12 cellular contexts compared by ENCODE assay signal in genomic region chr9:35972093-35972492, GRCh38. TPM values are rescaled to one million over a fixed set of nuclear protein-coding genes. Genes with fewer than 3 reads are reported as not detected.
DNase-seq lines count a peak whose midpoint lies in the region; ATAC-seq and TF ChIP-seq lines count a peak whose summit lies in the region.
"Had no signal": no experiment of that assay in that cellular context is flagged by ENCODE, and none has a peak within 500 bp of the region (broad histone marks: within the 10 kb centered on the region; RNA-seq: fewer than 3 reads in every experiment).

No MANE protein-coding gene starts in this region.

- no peak overlapping the region for H3K27ac ChIP-seq in ectodermal cell (ENCODE audit: insufficient read depth, low read depth, low read length, poor library complexity, severe bottlenecking)
- no peak overlapping the region for H3K27ac ChIP-seq in esophagus muscularis mucosa (replicated peaks in 1 of 4)
- H3K27ac ChIP-seq: skin epidermis had no signal

- intact Hi-C loops in esophagus muscularis mucosa (cut with DNase I) = no loop called here

- DNase-seq in stimulated activated naive CD4-positive, alpha-beta T cell (lab: John Stamatoyannopoulos, UW) = peak in 4 of 6 experiments; percentile 4 to 16 (median 9)
- no peak for DNase-seq in stimulated activated naive CD4-positive, alpha-beta T cell treated with Interleukin-2 at 50 U/mL for 16 hours (lab: John Stamatoyannopoulos, UW)
- DNase-seq in neural crest cell (ENCODE audit: low read depth, low spot score) = peak; percentile 16
- DNase-seq in esophagus muscularis mucosa (ENCODE audit: extremely low spot score) = no peak
- DNase-seq: BE2C, RPMI8226 had no signal

- no peak for TF ChIP-seq EP300 in esophagus muscularis mucosa (IDR thresholded peaks at IDR 0.05)

- H3K27me3 ChIP-seq in ectodermal cell (ENCODE audit: control insufficient read depth, insufficient read depth, low read length, poor library complexity, severe bottlenecking) = peaks cover 18% of the 10 kb centered on the region
- H3K27me3 ChIP-seq in esophagus muscularis mucosa = peaks cover 0 to 22% (median 2%) of the 10 kb centered on the region in 4 donors

- peak overlapping the region; percentile 13 for H3K4me3 ChIP-seq in ectodermal cell (ENCODE audit: insufficient read depth, low read depth, low read length)
- H3K4me3 ChIP-seq in esophagus muscularis mucosa = peak overlapping the region in 1 of 4 donors; percentile 20
- H3K4me3 ChIP-seq: GM12878, skin epidermis had no signal

- peaks cover 14% of the 10 kb centered on the region for H3K9me3 Mint-ChIP-seq in neural crest cell

- H3K4me1 ChIP-seq in ectodermal cell (ENCODE audit: control insufficient read depth, insufficient read depth, low read length) (no peaks in the 10 kb centered on the region), esophagus muscularis mucosa (no peaks in the 10 kb centered on the region)
- H3K4me1 ChIP-seq: BE2C had no signal

- H3K9me3 ChIP-seq in ectodermal cell (ENCODE audit: control insufficient read depth, low read length) = peaks cover 4% of the 10 kb centered on the region
- H3K9me3 ChIP-seq in esophagus muscularis mucosa = peaks cover 0 to 18% (median 11%) of the 10 kb centered on the region in 4 donors
- H3K9me3 ChIP-seq: BE2C had no signal

- no peak for TF ChIP-seq POLR2A in esophagus muscularis mucosa (IDR thresholded peaks at IDR 0.05; ENCODE audit: low read depth)

- peaks cover 68% of the 10 kb centered on the region for H3K27me3 Mint-ChIP-seq in neural crest cell (ENCODE audit: low read depth)

- ATAC-seq in HG03135 (IDR thresholded peaks at IDR 0.05; ENCODE audit: unreplicated experiment) = no peak
- ATAC-seq in HG03159 (IDR thresholded peaks at IDR 0.05; ENCODE audit: unreplicated experiment) = no peak
- no peak for ATAC-seq in HG03342 (IDR thresholded peaks at IDR 0.05; ENCODE audit: unreplicated experiment)
- ATAC-seq: GM12878 had no signal

- TF ChIP-seq CTCF in neural crest cell (conservative IDR thresholded peaks at IDR 0.05) (no peak), esophagus muscularis mucosa (IDR thresholded peaks at IDR 0.05) (no peak)

- 10 to 16% methylated on average over 35 of the region's 35 CpGs for WGBS in ectodermal cell, 2 experiments
- 31% methylated on average over 23 of the region's 35 CpGs for WGBS in esophagus muscularis mucosa

- H3K36me3 Mint-ChIP-seq in neural crest cell (ENCODE audit: low read depth) = peaks cover 9% of the 10 kb centered on the region

- H3K4me3 Mint-ChIP-seq in neural crest cell = peak overlapping the region; percentile 10

- H3K4me1 Mint-ChIP-seq in neural crest cell = peaks cover 6% of the 10 kb centered on the region

- no peaks in the 10 kb centered on the region for H3K36me3 ChIP-seq in ectodermal cell (ENCODE audit: control insufficient read depth, insufficient read depth, low read length)
- H3K36me3 ChIP-seq in esophagus muscularis mucosa = no peaks in the 10 kb centered on the region
- H3K36me3 ChIP-seq: BE2C had no signal

- no peak overlapping the region for H3K27ac Mint-ChIP-seq in neural crest cell (ENCODE audit: unreplicated experiment)

RNA-seq across cellular contexts. Expression of gene OR2S2, which starts 14.1 kb away (rescaled TPM):
- not detected for polyA plus RNA-seq in ectodermal cell (2013, experiment 1 of 4)
- polyA plus RNA-seq in ectodermal cell (2013, experiment 2 of 4) = not detected
- not detected for polyA plus RNA-seq in ectodermal cell (2013, experiment 3 of 4)
- polyA plus RNA-seq in ectodermal cell (2013, experiment 4 of 4) = not detected
- total RNA-seq in neural crest cell = not detected in 2 replicates
- not detected for total RNA-seq in esophagus muscularis mucosa
- total RNA-seq: GM12878 had no signal
- polyA plus RNA-seq: GM12878 had no signal

Comparison
In these comparisons a context has a peak if more than half of its experiments do, and no peak if none do; other contexts are left out.
1. DNase-seq: peak in stimulated activated naive CD4-positive, alpha-beta T cell (4 of 6) and neural crest cell (single experiment); none in stimulated activated naive CD4-positive, alpha-beta T cell treated with Interleukin-2 at 50 U/mL for 16 hours (single experiment) and esophagus muscularis mucosa (single experiment).